9 cellular contexts compared by ENCODE assay signal in the genomic region with DNA sequence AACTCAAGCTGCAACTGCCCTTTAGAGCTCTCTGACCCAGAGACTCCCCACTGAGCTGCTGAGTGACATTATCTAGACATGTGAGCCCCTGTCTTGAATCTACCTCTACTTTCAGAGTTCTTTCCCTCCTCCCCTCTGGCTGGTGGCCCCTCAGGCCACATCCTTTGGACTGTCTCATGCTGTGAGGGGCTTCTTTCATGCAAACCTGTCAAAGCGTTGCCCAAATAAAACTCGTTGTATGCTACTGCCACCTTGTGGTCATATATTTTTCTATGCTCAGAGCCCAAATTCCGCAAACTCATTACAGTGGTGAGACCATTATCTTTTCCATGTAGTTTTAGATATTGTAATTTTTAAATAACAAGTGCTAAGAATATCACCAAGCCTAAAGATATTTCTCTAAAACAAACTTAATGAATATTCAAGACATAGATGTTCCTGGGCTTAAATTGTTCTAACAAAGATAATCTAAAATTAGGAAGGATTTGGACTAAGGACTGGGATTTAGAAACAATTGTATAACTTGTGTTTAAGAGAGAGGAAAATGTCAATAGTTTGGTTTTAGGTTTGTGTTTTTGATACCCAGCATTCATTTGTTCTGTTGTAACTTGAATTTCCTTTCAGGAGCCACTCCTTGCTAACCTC.
DNase-seq lines count a peak whose midpoint lies in the region; TF ChIP-seq lines count a peak whose summit lies in the region.
"Had no signal": no experiment of that assay in that cellular context is flagged by ENCODE, and none has a peak within 500 bp of the region (broad histone marks: within the 10 kb centered on the region; RNA-seq: fewer than 3 reads in every experiment).

No MANE protein-coding gene starts in this region.

- peaks cover 3% of the 10 kb centered on the region for H3K9me3 ChIP-seq in mammary epithelial cell (replicated peaks; ENCODE audit: insufficient read depth, low read length)
- peaks cover 0 to 26% of the 10 kb centered on the region in 2 donors for H3K9me3 ChIP-seq in right atrium auricular region

- 41% methylated on average over 2 of the region's 3 CpGs for WGBS in mammary epithelial cell (ENCODE audit: low coverage, missing lambda C conversion rate)

- H3K4me2 ChIP-seq in mammary epithelial cell (ENCODE audit: insufficient read depth, low read depth, low read length): no peak overlapping the region

- DNase-seq in AG04449 (ENCODE audit: low read depth, low spot score): no peak
- peak; percentile 52 for DNase-seq in NCI-H460 (ENCODE audit: extremely low read depth, low read depth)
- peak; percentile 4 for DNase-seq in mammary epithelial cell
- peak; percentile 2 for DNase-seq in myocyte (ENCODE audit: low read depth)
- no peak for DNase-seq in C1 segment of cervical spinal cord (lab: John Stamatoyannopoulos, UW)
- DNase-seq in stimulated activated CD4-positive, alpha-beta T cell treated with anti-CD3 and anti-CD28 coated beads, Interleukin-4, amount 100 ng/mL, for 24 hours: no peak
- no peak for DNase-seq in right atrium auricular region (ENCODE audit: low spot score)

- BruUV-seq in mammary epithelial cell (replicated peaks; lab: Mats Ljungman, UMichigan): no TSS peak

- no peaks in the 10 kb centered on the region for H4K20me1 ChIP-seq in mammary epithelial cell (ENCODE audit: insufficient read depth, low read length)

- no peak overlapping the region for H3K27ac ChIP-seq in mammary epithelial cell (ENCODE audit: insufficient read depth, low read depth, low read length)
- no peak overlapping the region for H3K27ac ChIP-seq in right atrium auricular region
- H3K27ac ChIP-seq: thoracic aorta had no signal

- H3K4me3 ChIP-seq in AG04449 (ENCODE audit: low read depth, low read length) (no peak overlapping the region), mammary epithelial cell (replicated peaks in 1 of 3; ENCODE audit: insufficient read depth in 1 of 3, low read depth in 2 of 3, low read length in 3 of 3) (no peak overlapping the region), right atrium auricular region (no peak overlapping the region)
- H3K4me3 ChIP-seq: thoracic aorta had no signal

- CTCF ChIA-PET in AG04449 (lab: Yijun Ruan, JAX): interaction anchor here (0.7 to 7.1 kb wide), 4 partner anchors 9 to 220 kb away, joined by 3 to 56 read pairs (median 12); no protein-coding TSS in a partner anchor
- CTCF ChIA-PET in mammary epithelial cell (lab: Charles Lee; ENCODE audit: low non-redundant PET): no interaction called here

- POLR2A ChIA-PET in AG04449 (lab: Yijun Ruan, JAX): no interaction called here

- H3K79me2 ChIP-seq in mammary epithelial cell (ENCODE audit: insufficient read depth, low read length): no peaks in the 10 kb centered on the region

- H3K36me3 ChIP-seq in mammary epithelial cell (ENCODE audit: insufficient read depth, low read length): no peaks in the 10 kb centered on the region
- H3K36me3 ChIP-seq in right atrium auricular region: no peaks in the 10 kb centered on the region
- H3K36me3 ChIP-seq: thoracic aorta had no signal

- intact Hi-C loops in mammary epithelial cell (cut with micrococcal nuclease): no loop called here

- TF ChIP-seq CTCF in AG04449 (IDR thresholded peaks at IDR 0.05; ENCODE audit: insufficient read depth, low read length, missing control alignments) (peak; percentile 22), GM12874 (IDR thresholded peaks at IDR 0.05; ENCODE audit: insufficient read depth, low read depth, low read length) (peak; percentile 31; the same call in 1 of the 2 replicates), mammary epithelial cell (conservative IDR thresholded peaks at IDR 0.05 in 1 of 2, IDR thresholded peaks at IDR 0.05 in 1 of 2; ENCODE audit: extremely low read depth in 1 of 2, insufficient read depth in 1 of 2, low read depth in 1 of 2, low read length in 2 of 2) (peak; percentile 44 to 49), right atrium auricular region (IDR thresholded peaks at IDR 0.05) (peak in 1 of 2 donors; percentile 67)

- H2AFZ ChIP-seq in mammary epithelial cell (ENCODE audit: low read depth, low read length): no peak overlapping the region

- in situ Hi-C loops in mammary epithelial cell (cut with MboI; ENCODE audit: low sequenced_read_pairs in 2 of 2): no loop called here

- H3K27me3 ChIP-seq in mammary epithelial cell (ENCODE audit: insufficient read depth, low read length) (no peaks in the 10 kb centered on the region), right atrium auricular region (no peaks in the 10 kb centered on the region)

- H3K9ac ChIP-seq in mammary epithelial cell (ENCODE audit: insufficient read depth, low read length): no peak overlapping the region

- H3K4me1 ChIP-seq in mammary epithelial cell (ENCODE audit: insufficient read depth, low read length) (no peaks in the 10 kb centered on the region), right atrium auricular region (no peaks in the 10 kb centered on the region)

- dilution Hi-C loops in mammary epithelial cell (cut with HindIII; ENCODE audit: low sequenced_read_pairs): no loop called here

Comparison
In these comparisons a context has a peak if more than half of its experiments do, and no peak if none do; other contexts are left out.
1. DNase-seq: peak in NCI-H460 (single experiment), mammary epithelial cell (single experiment) and myocyte (single experiment); none in AG04449 (single experiment), C1 segment of cervical spinal cord (0 of 14), stimulated activated CD4-positive, alpha-beta T cell treated with anti-CD3 and anti-CD28 coated beads, Interleukin-4, amount 100 ng/mL, for 24 hours (single experiment) and right atrium auricular region (single experiment).